ENCODE assay signal across 1 cellular context in genomic region chr2:237732790-237733349, GRCh38.
A peak's percentile ranks its signal among the peaks of the same experiment; 100 is the strongest.
TF ChIP-seq lines count a peak whose summit lies in the region.

No MANE protein-coding gene starts in this region.

TF ChIP-seq in HepG2, 621 proteins besides CTCF, POLR2A, EP300 and RAD21 (continued from another document and continues in another):
- peak; percentile 61; the same call in 1 of the 2 replicates for TF ChIP-seq ZBTB4 (CRISPR knock-in tag; IDR thresholded peaks at IDR 0.05; ENCODE audit: borderline replicate concordance)
- no peak for TF ChIP-seq NFIB (CRISPR knock-in tag; IDR thresholded peaks at IDR 0.05; ENCODE audit: borderline replicate concordance)
- TF ChIP-seq MZF1 (CRISPR knock-in tag; IDR thresholded peaks at IDR 0.05; ENCODE audit: borderline replicate concordance) = no peak
- no peak; the same call in 1 of the 2 replicates for TF ChIP-seq ZNF619 (CRISPR knock-in tag; IDR thresholded peaks at IDR 0.05)
- TF ChIP-seq HBP1 (CRISPR knock-in tag; IDR thresholded peaks at IDR 0.05; ENCODE audit: low read depth) = peak; percentile 63; the same call in 1 of the 2 replicates
- TF ChIP-seq POLR2AphosphoS5 (IDR thresholded peaks at IDR 0.05; ENCODE audit: low read depth, low read length) = no peak
- no peak for TF ChIP-seq SKIL (CRISPR knock-in tag; IDR thresholded peaks at IDR 0.05; ENCODE audit: borderline replicate concordance)
- no peak for TF ChIP-seq ZNF337 (CRISPR knock-in tag; IDR thresholded peaks at IDR 0.05; ENCODE audit: borderline replicate concordance, low read depth)
- TF ChIP-seq ZBTB39 (CRISPR knock-in tag; IDR thresholded peaks at IDR 0.05) = 0 out of 2 replicates have a peak, but pooled peaks have one; percentile 58
- 0 out of 2 replicates have a peak, but pooled peaks have one; percentile 1 for TF ChIP-seq PHF8 (CRISPR knock-in tag; IDR thresholded peaks at IDR 0.05)
- TF ChIP-seq PHF5A (CRISPR knock-in tag; IDR thresholded peaks at IDR 0.05; ENCODE audit: low read depth, unreplicated experiment) = no peak
- no peak for TF ChIP-seq U2AF2 (IDR thresholded peaks at IDR 0.05; ENCODE audit: low read depth, low read length)
- TF ChIP-seq ZXDC (CRISPR knock-in tag; IDR thresholded peaks at IDR 0.05) = no peak
- peak; percentile 42 for TF ChIP-seq ZNF883 (CRISPR knock-in tag; IDR thresholded peaks at IDR 0.05; ENCODE audit: not compliant biosample characterization)
- TF ChIP-seq MLXIP (CRISPR knock-in tag; IDR thresholded peaks at IDR 0.05; ENCODE audit: borderline replicate concordance) = no peak
- peak; percentile 38; the same call in 1 of the 2 replicates for TF ChIP-seq SP2 (CRISPR knock-in tag; IDR thresholded peaks at IDR 0.05)
- no peak for TF ChIP-seq ZNF761 (CRISPR knock-in tag; conservative IDR thresholded peaks at IDR 0.05)
- peak; percentile 57; the same call in 1 of the 2 replicates for TF ChIP-seq ZNF225 (CRISPR knock-in tag; IDR thresholded peaks at IDR 0.05)
- TF ChIP-seq ZNF543 (CRISPR knock-in tag; IDR thresholded peaks at IDR 0.05) = no peak
- TF ChIP-seq POLR2G (IDR thresholded peaks at IDR 0.05; ENCODE audit: low read depth, low read length) = no peak
- 0 out of 2 replicates have a peak, but pooled peaks have one; percentile 51 for TF ChIP-seq FUBP1 (CRISPR knock-in tag; IDR thresholded peaks at IDR 0.05; ENCODE audit: borderline replicate concordance)
- no peak for TF ChIP-seq NFKB2 (CRISPR knock-in tag; IDR thresholded peaks at IDR 0.05; ENCODE audit: borderline replicate concordance)
- TF ChIP-seq ZBTB7B (CRISPR knock-in tag; IDR thresholded peaks at IDR 0.05) = no peak
- TF ChIP-seq LBX2 (CRISPR knock-in tag; IDR thresholded peaks at IDR 0.05; ENCODE audit: borderline replicate concordance) = no peak
- TF ChIP-seq KDM2A (CRISPR knock-in tag; IDR thresholded peaks at IDR 0.05; ENCODE audit: borderline replicate concordance, low read depth) = no peak
- no peak for TF ChIP-seq RAD51 (IDR thresholded peaks at IDR 0.05; ENCODE audit: borderline replicate concordance)
- no peak for TF ChIP-seq KLF12 (CRISPR knock-in tag; IDR thresholded peaks at IDR 0.05; ENCODE audit: borderline replicate concordance)
- TF ChIP-seq NR2F1 (CRISPR knock-in tag; IDR thresholded peaks at IDR 0.05) = no peak
- TF ChIP-seq SALL1 (CRISPR knock-in tag; IDR thresholded peaks at IDR 0.05) = peak; percentile 55; the same call in 1 of the 2 replicates
- TF ChIP-seq ZFP91 (CRISPR knock-in tag; IDR thresholded peaks at IDR 0.05; ENCODE audit: borderline replicate concordance) = peak; percentile 31; the same call in 1 of the 2 replicates
- no peak for TF ChIP-seq ZNF556 (CRISPR knock-in tag; IDR thresholded peaks at IDR 0.05; ENCODE audit: borderline replicate concordance)
- TF ChIP-seq MYC (CRISPR knock-in tag; IDR thresholded peaks at IDR 0.05; ENCODE audit: borderline replicate concordance) = peak; percentile 16; the same call in 1 of the 2 replicates
- peak; percentile 15 for TF ChIP-seq PRPF4 (IDR thresholded peaks at IDR 0.05; ENCODE audit: low read depth, low read length, poor library complexity, severe bottlenecking)
- no peak for TF ChIP-seq ATF1 (CRISPR knock-in tag; IDR thresholded peaks at IDR 0.05)
- TF ChIP-seq ONECUT2 (CRISPR knock-in tag; IDR thresholded peaks at IDR 0.05) = no peak
- TF ChIP-seq SNAPC2 (CRISPR knock-in tag; IDR thresholded peaks at IDR 0.05) = no peak
- 0 out of 2 replicates have a peak, but pooled peaks have one; percentile 32 for TF ChIP-seq ZNF512 (CRISPR knock-in tag; IDR thresholded peaks at IDR 0.05)
- no peak for TF ChIP-seq EED (CRISPR knock-in tag; IDR thresholded peaks at IDR 0.05)
- TF ChIP-seq ARHGAP35 (CRISPR knock-in tag; IDR thresholded peaks at IDR 0.05; ENCODE audit: borderline replicate concordance) = no peak
